11 cellular contexts compared by ENCODE assay signal in the genomic region with DNA sequence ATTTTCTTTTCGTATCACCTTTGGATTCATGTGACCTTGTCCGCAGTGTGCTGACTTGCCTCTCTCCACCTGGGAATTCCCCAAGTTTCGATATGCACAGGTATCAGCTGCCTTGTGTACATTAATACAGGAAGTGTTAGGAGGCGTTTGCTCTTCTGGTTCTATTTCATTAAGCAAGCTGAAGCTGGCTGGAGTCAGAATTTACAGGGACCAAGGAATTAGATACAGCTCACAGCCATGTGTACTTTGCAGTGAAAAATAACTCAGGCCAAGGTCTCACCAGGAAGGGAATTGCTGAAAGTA. TPM values are rescaled to one million over a fixed set of nuclear protein-coding genes. Genes with fewer than 3 reads are reported as not detected.
DNase-seq lines count a peak whose midpoint lies in the region; ATAC-seq and TF ChIP-seq lines count a peak whose summit lies in the region.
"Had no signal": no experiment of that assay in that cellular context is flagged by ENCODE, and none has a peak within 500 bp of the region (broad histone marks: within the 10 kb centered on the region; RNA-seq: fewer than 3 reads in every experiment).

No MANE protein-coding gene starts in this region.

- TF ChIP-seq CTCF in activated B cell treated with CpG ODN at 0.5 μM for 24 hours (IDR thresholded peaks at IDR 0.05), result no peak

- peak; percentile 27 for DNase-seq in activated CD4-positive, alpha-beta memory T cell treated with anti-CD3 and anti-CD28 coated beads for 36 hours
- no peak for DNase-seq in activated CD4-positive, alpha-beta memory T cell treated with anti-CD3 and anti-CD28 coated beads, Interleukin-2, amount 10 ng/mL, durations not matched to agents 7 days and 5 days
- DNase-seq in activated B cell treated with CpG ODN at 0.5 μM for 24 hours (no peak), midbrain (lab: John Stamatoyannopoulos, UW) (no peak), dedifferentiated amniotic fluid mesenchymal stem cell (ENCODE audit: extremely low spot score) (no peak)
- DNase-seq in stimulated activated naive B cell treated with anti-CD40 and anti-IgM and Interleukin-4, amounts not matched to agents 10 μg/mL and 1 μg/mL and 100 μg/mL, for 72 hours, result no peak
- no peak for DNase-seq in activated CD8-positive, alpha-beta memory T cell treated with anti-CD3 and anti-CD28 coated beads for 24 hours
- DNase-seq: ACHN, anterior cingulate cortex, NCI-H1092 treated with DMSO at 0.1 percent for 48 hours had no signal

- H3K27me3 Mint-ChIP-seq in activated CD4-positive, alpha-beta memory T cell treated with anti-CD3 and anti-CD28 coated beads for 36 hours, result no peaks in the 10 kb centered on the region
- no peaks in the 10 kb centered on the region for H3K27me3 Mint-ChIP-seq in activated CD4-positive, alpha-beta memory T cell treated with anti-CD3 and anti-CD28 coated beads, Interleukin-2, amount 10 ng/mL, durations not matched to agents 7 days and 5 days
- no peaks in the 10 kb centered on the region for H3K27me3 Mint-ChIP-seq in activated B cell treated with CpG ODN at 0.5 μM for 24 hours
- no peaks in the 10 kb centered on the region for H3K27me3 Mint-ChIP-seq in stimulated activated naive B cell treated with anti-CD40 and anti-IgM and Interleukin-4, amounts not matched to agents 10 μg/mL and 1 μg/mL and 100 μg/mL, for 72 hours

- peak; percentile 70 for ATAC-seq in HG02798 (IDR thresholded peaks at IDR 0.05; ENCODE audit: poor library complexity, unreplicated experiment)
- peak; percentile 37 for ATAC-seq in activated B cell treated with CpG ODN at 0.5 μM for 24 hours (ENCODE audit: low read depth)
- ATAC-seq in stimulated activated naive B cell treated with anti-CD40 and anti-IgM and Interleukin-4, amounts not matched to agents 10 μg/mL and 1 μg/mL and 100 μg/mL, for 72 hours (replicated peaks), result peak; percentile 74 to 91

- H3K9me3 Mint-ChIP-seq in activated CD4-positive, alpha-beta memory T cell treated with anti-CD3 and anti-CD28 coated beads for 36 hours, result no peaks in the 10 kb centered on the region
- no peaks in the 10 kb centered on the region for H3K9me3 Mint-ChIP-seq in activated CD4-positive, alpha-beta memory T cell treated with anti-CD3 and anti-CD28 coated beads, Interleukin-2, amount 10 ng/mL, durations not matched to agents 7 days and 5 days
- H3K9me3 Mint-ChIP-seq in activated B cell treated with CpG ODN at 0.5 μM for 24 hours, result no peaks in the 10 kb centered on the region
- H3K9me3 Mint-ChIP-seq in stimulated activated naive B cell treated with anti-CD40 and anti-IgM and Interleukin-4, amounts not matched to agents 10 μg/mL and 1 μg/mL and 100 μg/mL, for 72 hours, result peaks cover 2 to 4% of the 10 kb centered on the region in 2 donors

- peaks cover 11% of the 10 kb centered on the region for H3K4me1 Mint-ChIP-seq in activated CD4-positive, alpha-beta memory T cell treated with anti-CD3 and anti-CD28 coated beads for 36 hours (ENCODE audit: low read depth)
- H3K4me1 Mint-ChIP-seq in activated CD4-positive, alpha-beta memory T cell treated with anti-CD3 and anti-CD28 coated beads, Interleukin-2, amount 10 ng/mL, durations not matched to agents 7 days and 5 days, result peaks cover 10% of the 10 kb centered on the region
- H3K4me1 Mint-ChIP-seq in activated B cell treated with CpG ODN at 0.5 μM for 24 hours, result peaks cover 7% of the 10 kb centered on the region
- H3K4me1 Mint-ChIP-seq in stimulated activated naive B cell treated with anti-CD40 and anti-IgM and Interleukin-4, amounts not matched to agents 10 μg/mL and 1 μg/mL and 100 μg/mL, for 72 hours, result peaks cover 7 to 9% of the 10 kb centered on the region in 2 donors

- CTCF ChIA-PET in activated CD4-positive, alpha-beta memory T cell treated with anti-CD3 and anti-CD28 coated beads for 36 hours (lab: Charles Lee), result no interaction called here
- CTCF ChIA-PET in activated CD4-positive, alpha-beta memory T cell treated with anti-CD3 and anti-CD28 coated beads, Interleukin-2, amount 10 ng/mL, durations not matched to agents 7 days and 5 days (lab: Charles Lee), result no interaction called here
- CTCF ChIA-PET in activated B cell treated with CpG ODN at 0.5 μM for 24 hours (lab: Charles Lee), result no interaction called here

- POLR2A ChIA-PET in activated CD4-positive, alpha-beta memory T cell treated with anti-CD3 and anti-CD28 coated beads for 36 hours (lab: Charles Lee), result no interaction called here
- POLR2A ChIA-PET in activated CD4-positive, alpha-beta memory T cell treated with anti-CD3 and anti-CD28 coated beads, Interleukin-2, amount 10 ng/mL, durations not matched to agents 7 days and 5 days (lab: Charles Lee), result no interaction called here
- POLR2A ChIA-PET in activated B cell treated with CpG ODN at 0.5 μM for 24 hours (lab: Charles Lee), result no interaction called here

- no peak overlapping the region for H3K4me3 Mint-ChIP-seq in activated CD4-positive, alpha-beta memory T cell treated with anti-CD3 and anti-CD28 coated beads for 36 hours
- no peak overlapping the region for H3K4me3 Mint-ChIP-seq in activated CD4-positive, alpha-beta memory T cell treated with anti-CD3 and anti-CD28 coated beads, Interleukin-2, amount 10 ng/mL, durations not matched to agents 7 days and 5 days
- no peak overlapping the region for H3K4me3 Mint-ChIP-seq in activated B cell treated with CpG ODN at 0.5 μM for 24 hours
- H3K4me3 Mint-ChIP-seq in stimulated activated naive B cell treated with anti-CD40 and anti-IgM and Interleukin-4, amounts not matched to agents 10 μg/mL and 1 μg/mL and 100 μg/mL, for 72 hours, result no peak overlapping the region

- intact Hi-C loops in activated CD4-positive, alpha-beta memory T cell treated with anti-CD3 and anti-CD28 coated beads for 36 hours (cut with micrococcal nuclease), result no loop called here
- intact Hi-C loops in activated B cell treated with CpG ODN at 0.5 μM for 24 hours (cut with micrococcal nuclease), result no loop called here

- no peak overlapping the region for H3K27ac Mint-ChIP-seq in activated CD4-positive, alpha-beta memory T cell treated with anti-CD3 and anti-CD28 coated beads for 36 hours
- no peak overlapping the region for H3K27ac Mint-ChIP-seq in activated CD4-positive, alpha-beta memory T cell treated with anti-CD3 and anti-CD28 coated beads, Interleukin-2, amount 10 ng/mL, durations not matched to agents 7 days and 5 days
- H3K27ac Mint-ChIP-seq in activated B cell treated with CpG ODN at 0.5 μM for 24 hours, result no peak overlapping the region
- H3K27ac Mint-ChIP-seq in stimulated activated naive B cell treated with anti-CD40 and anti-IgM and Interleukin-4, amounts not matched to agents 10 μg/mL and 1 μg/mL and 100 μg/mL, for 72 hours, result no peak overlapping the region

- no peaks in the 10 kb centered on the region for H3K36me3 Mint-ChIP-seq in activated CD4-positive, alpha-beta memory T cell treated with anti-CD3 and anti-CD28 coated beads for 36 hours
- no peaks in the 10 kb centered on the region for H3K36me3 Mint-ChIP-seq in activated CD4-positive, alpha-beta memory T cell treated with anti-CD3 and anti-CD28 coated beads, Interleukin-2, amount 10 ng/mL, durations not matched to agents 7 days and 5 days (ENCODE audit: low read depth)
- no peaks in the 10 kb centered on the region for H3K36me3 Mint-ChIP-seq in activated B cell treated with CpG ODN at 0.5 μM for 24 hours (ENCODE audit: low read depth)
- no peaks in the 10 kb centered on the region for H3K36me3 Mint-ChIP-seq in stimulated activated naive B cell treated with anti-CD40 and anti-IgM and Interleukin-4, amounts not matched to agents 10 μg/mL and 1 μg/mL and 100 μg/mL, for 72 hours

RNA-seq across cellular contexts. Expression of gene TIAM2, which starts 14.1 kb away (rescaled TPM):
- total RNA-seq in activated CD4-positive, alpha-beta memory T cell treated with anti-CD3 and anti-CD28 coated beads for 36 hours, result 10 to 100 TPM; 10.6 to 11.0 TPM
- total RNA-seq in activated CD4-positive, alpha-beta memory T cell treated with anti-CD3 and anti-CD28 coated beads, Interleukin-2, amount 10 ng/mL, durations not matched to agents 7 days and 5 days, result 1 to 10 TPM; 6.1 to 8.3 TPM
- total RNA-seq in activated B cell treated with CpG ODN at 0.5 μM for 24 hours, result 10.9 and 13.0 TPM in 2 replicates
